In the genomic region with DNA sequence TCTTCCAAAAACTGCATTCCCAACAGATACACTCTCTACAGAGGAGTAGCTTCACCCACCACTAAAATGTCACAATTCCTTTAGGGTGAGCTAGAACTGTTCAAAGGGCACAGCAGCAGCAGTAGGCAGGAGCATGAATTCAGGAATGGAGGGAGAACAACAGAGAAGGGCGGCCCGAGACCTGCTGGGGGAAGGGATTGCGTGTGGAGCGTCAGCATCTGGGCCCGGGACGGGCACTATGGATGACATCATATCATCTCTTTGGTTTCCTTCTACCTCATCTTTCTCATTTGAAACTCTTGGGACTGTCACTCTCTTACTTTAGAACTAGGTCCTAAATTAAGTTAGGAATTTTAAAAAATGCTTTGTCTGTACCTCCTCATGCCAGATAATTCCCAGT, we compare ENCODE assay signal across 8 cellular contexts.
"Had no signal": no experiment of that assay in that cellular context is flagged by ENCODE, and none has a peak within 500 bp of the region (broad histone marks: within the 10 kb centered on the region; RNA-seq: fewer than 3 reads in every experiment).

No MANE protein-coding gene starts in this region.

- H3K27ac ChIP-seq: HL-60 had no signal

- H3K4me3 ChIP-seq: HAP-1, K562 had no signal

- H3K9me3 ChIP-seq: HAP-1 had no signal

- DNase-seq: GOT3, H7, IMR-90, KG1 had no signal

- H3K36me3 ChIP-seq: HAP-1 had no signal

- ATAC-seq: HCT116, K562 had no signal
